8 cellular contexts compared by ENCODE assay signal in genomic region chr1:6428453-6428852, GRCh38. TPM values are rescaled to one million over a fixed set of nuclear protein-coding genes. Genes with fewer than 3 reads are reported as not detected.
"Had no signal": no experiment of that assay in that cellular context is flagged by ENCODE, and none has a peak within 500 bp of the region (broad histone marks: within the 10 kb centered on the region; RNA-seq: fewer than 3 reads in every experiment).

No MANE protein-coding gene starts in this region.

RNA-seq across cellular contexts. Expression of gene ESPN, which starts 3.9 kb away (rescaled TPM):
- total RNA-seq: occipital lobe, osteocyte, posterior vena cava, psoas muscle, thoracic aorta had no signal

RNA-seq across cellular contexts. Expression of gene HES2, which starts 8.7 kb away (rescaled TPM):
- total RNA-seq: left ventricle myocardium inferior; naive thymus-derived CD8-positive, alpha-beta T cell; osteocyte; sigmoid colon; thoracic aorta had no signal
- polyA plus RNA-seq: naive thymus-derived CD8-positive, alpha-beta T cell had no signal
